10 cellular contexts compared by ENCODE assay signal in the genomic region with DNA sequence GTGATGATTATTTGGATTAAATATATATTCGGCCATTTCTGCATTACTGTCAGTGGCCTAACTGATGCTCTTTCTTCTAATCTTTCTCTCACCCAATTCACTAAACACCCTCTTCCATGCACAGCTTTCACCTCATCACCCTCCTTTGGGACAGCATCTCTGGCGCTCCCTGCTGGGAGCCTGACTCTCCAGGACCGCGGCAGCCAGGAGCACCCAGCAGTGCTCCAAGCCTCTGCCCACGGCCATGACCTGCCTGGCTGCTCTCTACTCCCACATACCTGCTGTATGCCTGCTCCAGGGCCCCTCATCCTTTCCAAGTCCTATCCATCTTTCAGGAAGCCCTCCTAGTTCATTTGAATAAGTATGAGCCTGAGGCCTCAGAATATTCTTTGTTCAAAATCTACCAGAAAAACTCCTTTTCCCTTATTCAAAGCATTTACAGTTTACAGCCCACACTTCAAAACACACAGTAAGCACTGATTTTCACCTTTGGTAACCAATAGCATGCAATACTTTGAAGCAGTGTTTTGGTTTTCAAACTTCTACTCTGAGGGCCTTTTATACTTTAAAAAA. TPM values are rescaled to one million over a fixed set of nuclear protein-coding genes. Genes with fewer than 3 reads are reported as not detected.
DNase-seq lines count a peak whose midpoint lies in the region; ATAC-seq and TF ChIP-seq lines count a peak whose summit lies in the region.
"Had no signal": no experiment of that assay in that cellular context is flagged by ENCODE, and none has a peak within 500 bp of the region (broad histone marks: within the 10 kb centered on the region; RNA-seq: fewer than 3 reads in every experiment).

No MANE protein-coding gene starts in this region.

- POLR2A ChIA-PET in activated CD8-positive, alpha-beta T cell treated with anti-CD3 and anti-CD28 coated beads for 36 hours (lab: Charles Lee): no interaction called here
- POLR2A ChIA-PET in activated CD8-positive, alpha-beta T cell treated with anti-CD3 and anti-CD28 coated beads, Interleukin-2, amount 10 ng/mL, durations not matched to agents 7 days and 5 days (lab: Charles Lee): no interaction called here
- POLR2A ChIA-PET in T-cell (lab: Charles Lee): interaction anchor here in 1 of 2 donors (0.6 kb wide), 1 partner anchor 1429 kb away, joined by 5 read pairs; no protein-coding TSS in a partner anchor

- WGBS in smooth muscle cell (ENCODE audit: low lambda C conversion rate): 68% methylated on average over 5 of the region's 5 CpGs

- no peak overlapping the region for H2AFZ ChIP-seq in smooth muscle cell (ENCODE audit: low read depth)

- no peaks in the 10 kb centered on the region for H3K9me3 Mint-ChIP-seq in activated CD8-positive, alpha-beta T cell treated with anti-CD3 and anti-CD28 coated beads for 36 hours
- H3K9me3 Mint-ChIP-seq in activated CD8-positive, alpha-beta T cell treated with anti-CD3 and anti-CD28 coated beads, Interleukin-2, amount 10 ng/mL, durations not matched to agents 7 days and 5 days (ENCODE audit: insufficient read depth): no peaks in the 10 kb centered on the region
- no peaks in the 10 kb centered on the region for H3K9me3 Mint-ChIP-seq in T-cell
- H3K9me3 Mint-ChIP-seq: activated naive CD4-positive, alpha-beta T cell treated with anti-CD3 and anti-CD28 coated beads, Interleukin-2, amount 50 U/mL, for 72 hours had no signal

- H3K79me2 ChIP-seq in smooth muscle cell (ENCODE audit: low read depth): no peaks in the 10 kb centered on the region

- peaks cover 6% of the 10 kb centered on the region for H3K4me1 ChIP-seq in smooth muscle cell (ENCODE audit: low read depth)

- DNase-seq in activated CD8-positive, alpha-beta T cell treated with anti-CD3 and anti-CD28 coated beads for 36 hours: peak; percentile 26
- no peak for DNase-seq in activated CD8-positive, alpha-beta T cell treated with anti-CD3 and anti-CD28 coated beads, Interleukin-2, amount 10 ng/mL, durations not matched to agents 7 days and 5 days
- peak; percentile 36 for DNase-seq in NCI-H460 (ENCODE audit: extremely low read depth, low read depth)
- peak; percentile 53 for DNase-seq in coronary artery (ENCODE audit: low spot score)
- DNase-seq in smooth muscle cell (lab: John Stamatoyannopoulos, UW; ENCODE audit: unreplicated experiment): no peak
- DNase-seq in nucleus accumbens (lab: John Stamatoyannopoulos, UW): no peak
- DNase-seq in T-cell: no peak

- no peak overlapping the region for H3K4me3 Mint-ChIP-seq in activated CD8-positive, alpha-beta T cell treated with anti-CD3 and anti-CD28 coated beads for 36 hours
- H3K4me3 Mint-ChIP-seq in activated CD8-positive, alpha-beta T cell treated with anti-CD3 and anti-CD28 coated beads, Interleukin-2, amount 10 ng/mL, durations not matched to agents 7 days and 5 days: no peak overlapping the region
- H3K4me3 Mint-ChIP-seq in T-cell: no peak overlapping the region

- no peak for TF ChIP-seq CTCF in activated CD8-positive, alpha-beta T cell treated with anti-CD3 and anti-CD28 coated beads for 36 hours (IDR thresholded peaks at IDR 0.05)
- TF ChIP-seq CTCF in coronary artery (IDR thresholded peaks at IDR 0.05) (no peak), smooth muscle cell (IDR thresholded peaks at IDR 0.05; ENCODE audit: borderline replicate concordance, insufficient read depth, poor library complexity, severe bottlenecking) (peak; percentile 29)

- H3K9me3 ChIP-seq in smooth muscle cell (replicated peaks; ENCODE audit: low read depth): no peaks in the 10 kb centered on the region

- ATAC-seq in activated CD8-positive, alpha-beta T cell treated with anti-CD3 and anti-CD28 coated beads for 36 hours: no peak
- ATAC-seq in activated CD8-positive, alpha-beta T cell treated with anti-CD3 and anti-CD28 coated beads, Interleukin-2, amount 10 ng/mL, durations not matched to agents 7 days and 5 days: no peak
- no peak for ATAC-seq in GM21825 (IDR thresholded peaks at IDR 0.05; ENCODE audit: unreplicated experiment)
- no peak for ATAC-seq in T-cell (replicated peaks in 1 of 4)

- H3K4me2 ChIP-seq in smooth muscle cell: no peak overlapping the region

- H3K27me3 ChIP-seq in smooth muscle cell (ENCODE audit: low read depth): no peaks in the 10 kb centered on the region

- H3F3A ChIP-seq in smooth muscle cell (ENCODE audit: low read depth): no peaks in the 10 kb centered on the region

- no peak overlapping the region for H3K27ac Mint-ChIP-seq in activated CD8-positive, alpha-beta T cell treated with anti-CD3 and anti-CD28 coated beads for 36 hours
- no peak overlapping the region for H3K27ac Mint-ChIP-seq in activated CD8-positive, alpha-beta T cell treated with anti-CD3 and anti-CD28 coated beads, Interleukin-2, amount 10 ng/mL, durations not matched to agents 7 days and 5 days
- H3K27ac Mint-ChIP-seq in T-cell: no peak overlapping the region
- H3K27ac Mint-ChIP-seq: activated naive CD4-positive, alpha-beta T cell treated with anti-CD3 and anti-CD28 coated beads, Interleukin-2, amount 50 U/mL, for 72 hours had no signal

- no peaks in the 10 kb centered on the region for H3K4me1 Mint-ChIP-seq in activated CD8-positive, alpha-beta T cell treated with anti-CD3 and anti-CD28 coated beads for 36 hours (ENCODE audit: low read depth)
- no peaks in the 10 kb centered on the region for H3K4me1 Mint-ChIP-seq in activated CD8-positive, alpha-beta T cell treated with anti-CD3 and anti-CD28 coated beads, Interleukin-2, amount 10 ng/mL, durations not matched to agents 7 days and 5 days (ENCODE audit: low read depth)
- no peaks in the 10 kb centered on the region for H3K4me1 Mint-ChIP-seq in T-cell

- H3K36me3 Mint-ChIP-seq in activated CD8-positive, alpha-beta T cell treated with anti-CD3 and anti-CD28 coated beads for 36 hours (ENCODE audit: low read depth): no peaks in the 10 kb centered on the region
- no peaks in the 10 kb centered on the region for H3K36me3 Mint-ChIP-seq in activated CD8-positive, alpha-beta T cell treated with anti-CD3 and anti-CD28 coated beads, Interleukin-2, amount 10 ng/mL, durations not matched to agents 7 days and 5 days (ENCODE audit: low read depth)
- no peaks in the 10 kb centered on the region for H3K36me3 Mint-ChIP-seq in T-cell
- H3K36me3 Mint-ChIP-seq: activated naive CD4-positive, alpha-beta T cell treated with anti-CD3 and anti-CD28 coated beads, Interleukin-2, amount 50 U/mL, for 72 hours had no signal

- no peaks in the 10 kb centered on the region for H3K36me3 ChIP-seq in smooth muscle cell (ENCODE audit: low read depth)

- no peaks in the 10 kb centered on the region for H4K20me1 ChIP-seq in smooth muscle cell (ENCODE audit: low read depth)

- H3K9ac ChIP-seq in smooth muscle cell (ENCODE audit: low read depth): no peak overlapping the region

- intact Hi-C loops in activated CD8-positive, alpha-beta T cell treated with anti-CD3 and anti-CD28 coated beads for 36 hours (cut with micrococcal nuclease): loop anchor here (5.0 kb wide), 1 partner anchor 83 kb away; no protein-coding TSS in a partner anchor

- no peak overlapping the region for H3K4me3 ChIP-seq in coronary artery
- no peak overlapping the region for H3K4me3 ChIP-seq in smooth muscle cell

- CTCF ChIA-PET in activated CD8-positive, alpha-beta T cell treated with anti-CD3 and anti-CD28 coated beads for 36 hours (lab: Charles Lee): interaction anchor here (1.4 kb wide), 1 partner anchor 11 kb away, joined by 3 read pairs; no protein-coding TSS in a partner anchor
- CTCF ChIA-PET in activated CD8-positive, alpha-beta T cell treated with anti-CD3 and anti-CD28 coated beads, Interleukin-2, amount 10 ng/mL, durations not matched to agents 7 days and 5 days (lab: Charles Lee): interaction anchor here (1.6 kb wide), 1 partner anchor 11 kb away, joined by 4 read pairs; no protein-coding TSS in a partner anchor
- CTCF ChIA-PET in T-cell (lab: Charles Lee): interaction anchor here in 1 of 2 donors (0.7 kb wide), 1 partner anchor 14 kb away, joined by 3 read pairs; no protein-coding TSS in a partner anchor

- H3K27ac ChIP-seq in coronary artery (no peak overlapping the region), smooth muscle cell (ENCODE audit: low read depth) (no peak overlapping the region)

- peaks cover 19% of the 10 kb centered on the region for H3K27me3 Mint-ChIP-seq in activated CD8-positive, alpha-beta T cell treated with anti-CD3 and anti-CD28 coated beads for 36 hours
- H3K27me3 Mint-ChIP-seq in activated CD8-positive, alpha-beta T cell treated with anti-CD3 and anti-CD28 coated beads, Interleukin-2, amount 10 ng/mL, durations not matched to agents 7 days and 5 days (ENCODE audit: low read depth): peaks cover 27% of the 10 kb centered on the region
- peaks cover 29 to 31% of the 10 kb centered on the region in 2 donors for H3K27me3 Mint-ChIP-seq in T-cell

RNA-seq across cellular contexts. Expression of a gene that starts 15.2 kb away (rescaled TPM):
- not detected for total RNA-seq in activated CD8-positive, alpha-beta T cell treated with anti-CD3 and anti-CD28 coated beads for 36 hours
- not detected for total RNA-seq in activated CD8-positive, alpha-beta T cell treated with anti-CD3 and anti-CD28 coated beads, Interleukin-2, amount 10 ng/mL, durations not matched to agents 7 days and 5 days
- not detected in 2 replicates for total RNA-seq in NCI-H460 (2014; rRNA removed; shearing (Covaris generic))
- polyA plus RNA-seq in NCI-H460 (2014; cell fraction: nucleus; rRNA removed): not detected in 2 replicates
- total RNA-seq in smooth muscle cell: not detected in 2 replicates
- polyA plus RNA-seq in smooth muscle cell: not detected in 2 replicates
- under 1 TPM in 2 of 5 donors, not detected in 3; 0.15 to 0.25 TPM for total RNA-seq in T-cell
- total RNA-seq: activated naive CD4-positive, alpha-beta T cell treated with anti-CD3 and anti-CD28 coated beads, Interleukin-2, amount 50 U/mL, for 72 hours; urinary bladder had no signal
- polyA plus RNA-seq: urinary bladder had no signal

RNA-seq across cellular contexts. Expression of a gene that starts 51.2 kb away (rescaled TPM):
- total RNA-seq in activated CD8-positive, alpha-beta T cell treated with anti-CD3 and anti-CD28 coated beads for 36 hours: not detected
- total RNA-seq in activated CD8-positive, alpha-beta T cell treated with anti-CD3 and anti-CD28 coated beads, Interleukin-2, amount 10 ng/mL, durations not matched to agents 7 days and 5 days: not detected
- 0.23 and 0.32 TPM in 2 replicates for total RNA-seq in NCI-H460 (2014; rRNA removed; shearing (Covaris generic))
- not detected in 2 replicates for polyA plus RNA-seq in NCI-H460 (2014; cell fraction: nucleus; rRNA removed)
- total RNA-seq in smooth muscle cell: not detected in 2 replicates
- polyA plus RNA-seq in smooth muscle cell: not detected in 2 replicates
- under 1 TPM in 3 of 5 donors, not detected in 2; 0.25 to 0.53 (median 0.26) TPM for total RNA-seq in T-cell
- total RNA-seq: activated naive CD4-positive, alpha-beta T cell treated with anti-CD3 and anti-CD28 coated beads, Interleukin-2, amount 50 U/mL, for 72 hours had no signal

Comparison
In these comparisons a context has a peak if more than half of its experiments do, and no peak if none do; other contexts are left out.
1. DNase-seq: peak in activated CD8-positive, alpha-beta T cell treated with anti-CD3 and anti-CD28 coated beads for 36 hours (single experiment), NCI-H460 (single experiment) and coronary artery (single experiment); none in activated CD8-positive, alpha-beta T cell treated with anti-CD3 and anti-CD28 coated beads, Interleukin-2, amount 10 ng/mL, durations not matched to agents 7 days and 5 days (single experiment), smooth muscle cell (single experiment), nucleus accumbens (0 of 56) and T-cell (0 of 34).